ENCODE assay signal across 1 cellular context in genomic region chr20:3423126-3423525, GRCh38.
TF ChIP-seq lines count a peak whose summit lies in the region.

No MANE protein-coding gene starts in this region.

TF ChIP-seq in HepG2, 621 proteins besides CTCF, POLR2A, EP300 and RAD21:
- TF ChIP-seq ZFP1 (CRISPR knock-in tag; IDR thresholded peaks at IDR 0.05) (0 out of 2 replicates have a peak, but pooled peaks have one; percentile 33), CEBPG (CRISPR knock-in tag; IDR thresholded peaks at IDR 0.05) (peak; percentile 63; the same call in 1 of the 2 replicates), CEBPB (IDR thresholded peaks at IDR 0.05; ENCODE audit: borderline replicate concordance, low read depth, low read length) (peak; percentile 63), ZNF205 (CRISPR knock-in tag; IDR thresholded peaks at IDR 0.05) (peak; percentile 55; the same call in 1 of the 2 replicates), MEIS1 (CRISPR knock-in tag; IDR thresholded peaks at IDR 0.05; ENCODE audit: borderline replicate concordance) (no peak), BRD4 (CRISPR knock-in tag; IDR thresholded peaks at IDR 0.05) (no peak), FOXK1 (CRISPR knock-in tag; IDR thresholded peaks at IDR 0.05; ENCODE audit: borderline replicate concordance, low read depth) (no peak), ZNF713 (CRISPR knock-in tag; IDR thresholded peaks at IDR 0.05) (no peak), SRSF1 (optimal IDR thresholded peaks at IDR 0.05; ENCODE audit: low read depth, low read length) (no peak)
- TF ChIP-seq, protein P1, sequence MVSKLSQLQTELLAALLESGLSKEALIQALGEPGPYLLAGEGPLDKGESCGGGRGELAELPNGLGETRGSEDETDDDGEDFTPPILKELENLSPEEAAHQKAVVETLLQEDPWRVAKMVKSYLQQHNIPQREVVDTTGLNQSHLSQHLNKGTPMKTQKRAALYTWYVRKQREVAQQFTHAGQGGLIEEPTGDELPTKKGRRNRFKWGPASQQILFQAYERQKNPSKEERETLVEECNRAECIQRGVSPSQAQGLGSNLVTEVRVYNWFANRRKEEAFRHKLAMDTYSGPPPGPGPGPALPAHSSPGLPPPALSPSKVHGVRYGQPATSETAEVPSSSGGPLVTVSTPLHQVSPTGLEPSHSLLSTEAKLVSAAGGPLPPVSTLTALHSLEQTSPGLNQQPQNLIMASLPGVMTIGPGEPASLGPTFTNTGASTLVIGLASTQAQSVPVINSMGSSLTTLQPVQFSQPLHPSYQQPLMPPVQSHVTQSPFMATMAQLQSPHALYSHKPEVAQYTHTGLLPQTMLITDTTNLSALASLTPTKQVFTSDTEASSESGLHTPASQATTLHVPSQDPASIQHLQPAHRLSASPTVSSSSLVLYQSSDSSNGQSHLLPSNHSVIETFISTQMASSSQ (IDR thresholded peaks at IDR 0.05; ENCODE audit: low read depth): no peak
- TF ChIP-seq, protein P1 (CRISPR knock-in tag; IDR thresholded peaks at IDR 0.05; ENCODE audit: borderline replicate concordance): no peak
